In genomic region chr9:127088724-127089615, GRCh38 we compare ENCODE assay signal across 21 cellular contexts. TPM values are rescaled to one million over a fixed set of nuclear protein-coding genes. Genes with fewer than 3 reads are reported as not detected.
DNase-seq lines count a peak whose midpoint lies in the region; ATAC-seq and TF ChIP-seq lines count a peak whose summit lies in the region.
"Had no signal": no experiment of that assay in that cellular context is flagged by ENCODE, and none has a peak within 500 bp of the region (broad histone marks: within the 10 kb centered on the region; RNA-seq: fewer than 3 reads in every experiment).

No MANE protein-coding gene starts in this region.

- no peak for TF ChIP-seq CTCF in C4-2B (conservative IDR thresholded peaks at IDR 0.05)
- no peak for TF ChIP-seq CTCF in VCaP (conservative IDR thresholded peaks at IDR 0.05)
- no peak for TF ChIP-seq CTCF in suprapubic skin (IDR thresholded peaks at IDR 0.05)

- CTCF ChIA-PET in activated CD4-positive, alpha-beta memory T cell treated with anti-CD3 and anti-CD28 coated beads for 36 hours (lab: Charles Lee): interaction anchor here (0.5 kb wide), 1 partner anchor 40 kb away, joined by 3 read pairs; no protein-coding TSS in a partner anchor

- no peak for TF ChIP-seq POLR2A in suprapubic skin (IDR thresholded peaks at IDR 0.05)

- no peaks in the 10 kb centered on the region for H3K36me3 Mint-ChIP-seq in activated naive CD8-positive, alpha-beta T cell treated with anti-CD3 and anti-CD28 coated beads for 36 hours
- H3K36me3 Mint-ChIP-seq in activated CD4-positive, alpha-beta memory T cell treated with anti-CD3 and anti-CD28 coated beads for 36 hours: no peaks in the 10 kb centered on the region
- H3K36me3 Mint-ChIP-seq: CD4-positive, CD25-positive, alpha-beta regulatory T cell had no signal

- peaks cover 31% of the 10 kb centered on the region for H3K4me1 ChIP-seq in suprapubic skin

- H3K4me1 Mint-ChIP-seq in activated naive CD8-positive, alpha-beta T cell treated with anti-CD3 and anti-CD28 coated beads for 36 hours: peaks cover 7% of the 10 kb centered on the region
- peaks cover 7% of the 10 kb centered on the region for H3K4me1 Mint-ChIP-seq in activated CD4-positive, alpha-beta memory T cell treated with anti-CD3 and anti-CD28 coated beads for 36 hours (ENCODE audit: low read depth)

- H3K27me3 ChIP-seq in suprapubic skin: no peaks in the 10 kb centered on the region

- POLR2A ChIA-PET in activated CD4-positive, alpha-beta memory T cell treated with anti-CD3 and anti-CD28 coated beads for 36 hours (lab: Charles Lee): no interaction called here

- DNase-seq in left lobe of liver (ENCODE audit: low spot score) (peak; percentile 38), suprapubic skin (ENCODE audit: low spot score in 2 of 2) (peak in 1 of 2 donors; percentile 46)
- DNase-seq in activated naive CD8-positive, alpha-beta T cell treated with anti-CD3 and anti-CD28 coated beads for 36 hours: no peak
- no peak for DNase-seq in activated CD4-positive, alpha-beta memory T cell treated with anti-CD3 and anti-CD28 coated beads for 36 hours
- DNase-seq: AML-193; CD4-positive, CD25-positive, alpha-beta regulatory T cell; DND-41; GDM1; NCI-H1048; NCI-H146; NCI-H2081 treated with DMSO at 0.1 percent for 48 hours; NCI-H345; NCI-H69; NK-92 treated with Interleukin-12 subunit alpha and Interleukin-12 subunit beta, amount 100 ng/mL, for 24 hours; OCI-M1; RPMI8226 had no signal

- ATAC-seq in left lobe of liver (no peak), HG02610 (IDR thresholded peaks at IDR 0.05; ENCODE audit: unreplicated experiment) (no peak)
- ATAC-seq: HCT116, K562 had no signal

- TF ChIP-seq EP300 in suprapubic skin (IDR thresholded peaks at IDR 0.05): no peak

- 90% methylated on average over 26 of the region's 27 CpGs for WGBS in suprapubic skin

- H3K9me3 Mint-ChIP-seq in activated naive CD8-positive, alpha-beta T cell treated with anti-CD3 and anti-CD28 coated beads for 36 hours: no peaks in the 10 kb centered on the region
- no peaks in the 10 kb centered on the region for H3K9me3 Mint-ChIP-seq in activated CD4-positive, alpha-beta memory T cell treated with anti-CD3 and anti-CD28 coated beads for 36 hours
- H3K9me3 Mint-ChIP-seq: CD4-positive, CD25-positive, alpha-beta regulatory T cell had no signal

- peaks cover 9% of the 10 kb centered on the region for H3K27me3 Mint-ChIP-seq in activated naive CD8-positive, alpha-beta T cell treated with anti-CD3 and anti-CD28 coated beads for 36 hours
- H3K27me3 Mint-ChIP-seq in activated CD4-positive, alpha-beta memory T cell treated with anti-CD3 and anti-CD28 coated beads for 36 hours: no peaks in the 10 kb centered on the region
- H3K27me3 Mint-ChIP-seq: CD4-positive, CD25-positive, alpha-beta regulatory T cell had no signal

- no peaks in the 10 kb centered on the region for H3K9me3 ChIP-seq in suprapubic skin

- intact Hi-C loops in activated CD4-positive, alpha-beta memory T cell treated with anti-CD3 and anti-CD28 coated beads for 36 hours (cut with micrococcal nuclease): no loop called here

- H3K4me3 Mint-ChIP-seq in activated naive CD8-positive, alpha-beta T cell treated with anti-CD3 and anti-CD28 coated beads for 36 hours: no peak overlapping the region
- H3K4me3 Mint-ChIP-seq in activated CD4-positive, alpha-beta memory T cell treated with anti-CD3 and anti-CD28 coated beads for 36 hours: no peak overlapping the region
- H3K4me3 Mint-ChIP-seq: CD4-positive, CD25-positive, alpha-beta regulatory T cell had no signal

- peaks cover 21% of the 10 kb centered on the region for H3K36me3 ChIP-seq in suprapubic skin

- H3K4me3 ChIP-seq in suprapubic skin: no peak overlapping the region
- H3K4me3 ChIP-seq: K562 had no signal

- H3K27ac ChIP-seq in C4-2B: peak overlapping the region; percentile 5; the same call in 1 of the 2 replicates
- peak overlapping the region; percentile 64 for H3K27ac ChIP-seq in VCaP
- peak overlapping the region; percentile 64 for H3K27ac ChIP-seq in suprapubic skin

- H3K27ac Mint-ChIP-seq in activated naive CD8-positive, alpha-beta T cell treated with anti-CD3 and anti-CD28 coated beads for 36 hours: no peak overlapping the region
- no peak overlapping the region for H3K27ac Mint-ChIP-seq in activated CD4-positive, alpha-beta memory T cell treated with anti-CD3 and anti-CD28 coated beads for 36 hours
- H3K27ac Mint-ChIP-seq: CD4-positive, CD25-positive, alpha-beta regulatory T cell had no signal

RNA-seq across cellular contexts. Expression of gene ANGPTL2, which starts 33.5 kb away (rescaled TPM):
- 2.8 TPM for total RNA-seq in left lobe of liver
- total RNA-seq in suprapubic skin: 10 to 100 TPM; 17.3 to 21.3 (median 19.8) TPM
- not detected for total RNA-seq in activated naive CD8-positive, alpha-beta T cell treated with anti-CD3 and anti-CD28 coated beads for 36 hours
- total RNA-seq in activated CD4-positive, alpha-beta memory T cell treated with anti-CD3 and anti-CD28 coated beads for 36 hours: not detected
- total RNA-seq: CD4-positive, CD25-positive, alpha-beta regulatory T cell; K562 had no signal

Comparison
In these comparisons a context has a peak if more than half of its experiments do, and no peak if none do; other contexts are left out.
1. H3K27ac ChIP-seq: peak in every context shown above with its lines; median percentile 64 in VCaP; 64 in suprapubic skin; 5 in C4-2B.